In the genomic region with DNA sequence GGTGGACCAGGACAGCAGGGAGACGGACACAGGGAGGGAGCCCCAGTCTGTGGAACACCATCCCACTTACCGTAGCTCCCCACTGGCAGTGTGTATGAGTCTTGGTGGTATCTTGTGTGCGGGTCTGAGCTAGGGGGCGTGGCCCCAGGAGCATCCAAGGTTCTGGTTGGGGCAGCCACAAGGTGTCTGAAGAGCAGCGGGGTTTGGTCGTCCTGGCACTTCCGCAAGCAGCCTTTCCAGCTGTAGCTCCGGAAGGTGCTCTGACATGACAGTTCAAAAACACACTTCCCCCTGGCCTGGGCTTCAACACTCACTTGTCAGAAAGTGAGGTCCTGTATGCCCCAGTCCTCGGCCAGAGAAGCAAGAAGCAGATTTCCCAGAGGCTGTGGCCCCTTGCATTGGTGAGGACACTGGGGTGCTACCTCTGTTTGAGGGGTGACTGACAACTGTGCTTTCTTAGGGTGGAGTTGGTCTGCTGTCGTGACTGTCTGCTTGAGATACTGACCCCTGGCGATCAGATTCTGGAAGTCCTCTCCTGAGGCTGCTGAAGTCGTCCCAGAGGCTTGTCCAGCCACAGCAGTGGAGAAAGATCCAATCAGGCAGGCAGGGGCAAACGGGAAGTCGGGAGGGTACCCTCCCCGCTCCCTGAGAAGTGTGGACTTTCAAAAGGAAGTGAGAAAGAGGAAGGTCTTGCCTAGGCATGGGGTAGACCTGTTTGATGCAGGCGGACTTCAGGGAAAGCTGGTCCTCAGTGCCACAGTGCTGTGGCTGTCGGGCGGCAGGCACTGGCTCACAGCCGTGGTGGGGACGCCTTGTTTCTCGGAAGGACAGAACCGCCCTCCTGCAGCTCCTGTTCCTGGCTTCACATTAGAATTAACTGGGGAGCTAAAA, we compare ENCODE assay signal across 8 cellular contexts. TPM values are rescaled to one million over a fixed set of nuclear protein-coding genes. Genes with fewer than 3 reads are reported as not detected.
DNase-seq lines count a peak whose midpoint lies in the region; ATAC-seq and TF ChIP-seq lines count a peak whose summit lies in the region.

No MANE protein-coding gene starts in this region.

- no peaks in the 10 kb centered on the region for H3K9me3 Mint-ChIP-seq in type B pancreatic cell

- DNase-seq in GM04504 (ENCODE audit: low read depth) (peak; percentile 37), HT-29 (ENCODE audit: low spot score) (peak; percentile 63), epithelial cell of esophagus (ENCODE audit: low read depth) (peak; percentile 70), type B pancreatic cell (ENCODE audit: extremely low spot score, unreplicated experiment) (no peak), HPDE6-E6E7 (ENCODE audit: extremely low spot score) (no peak)

- no peaks in the 10 kb centered on the region for H3K9me3 ChIP-seq in mononuclear cell (ENCODE audit: low read depth, low read length)

- peak overlapping the region; percentile 22 for H3K4me3 Mint-ChIP-seq in type B pancreatic cell

- peaks cover 73% of the 10 kb centered on the region for H3K4me1 ChIP-seq in mononuclear cell (ENCODE audit: insufficient read depth, low read length)

- H3K36me3 Mint-ChIP-seq in type B pancreatic cell: peaks cover 15% of the 10 kb centered on the region

- H3K4me3 ChIP-seq in epithelial cell of esophagus (ENCODE audit: low read length) (no peak overlapping the region), mononuclear cell (ENCODE audit: low read length) (peak overlapping the region; percentile 20)

- peak; percentile 76 for ATAC-seq in GM21390 (IDR thresholded peaks at IDR 0.05; ENCODE audit: unreplicated experiment)
- ATAC-seq in activated CD4-positive, CD25-positive, alpha-beta regulatory T cell treated with anti-CD3 and anti-CD28 coated beads, Interleukin-2, amount 50 U/mL, for 24 hours: peak; percentile 75 to 81

- TF ChIP-seq CTCF in epithelial cell of esophagus (IDR thresholded peaks at IDR 0.05; ENCODE audit: insufficient read depth, low read depth, low read length, missing control alignments) (peak; percentile 77), type B pancreatic cell (conservative IDR thresholded peaks at IDR 0.05) (peak; percentile 73)

- no peaks in the 10 kb centered on the region for H3K27me3 ChIP-seq in mononuclear cell (ENCODE audit: insufficient read depth, low read length)

- peaks cover 18% of the 10 kb centered on the region for H3K27me3 Mint-ChIP-seq in type B pancreatic cell

- H3K4me1 Mint-ChIP-seq in type B pancreatic cell (ENCODE audit: unreplicated experiment): peaks cover 16% of the 10 kb centered on the region

- no peak overlapping the region for H3K27ac Mint-ChIP-seq in type B pancreatic cell

RNA-seq across cellular contexts. Expression of a gene that starts 51.4 kb away (rescaled TPM):
- total RNA-seq in HT-29 (2014; rRNA removed; shearing (Covaris generic)): 11.8 and 15.2 TPM in 2 replicates
- total RNA-seq in mononuclear cell (208 TPM), type B pancreatic cell (ENCODE audit: low replicate concordance) (14.0 and 30.2 TPM in 2 replicates)

Comparison
In these comparisons a context has a peak if more than half of its experiments do, and no peak if none do; other contexts are left out.
1. DNase-seq: peak in GM04504 (single experiment), HT-29 (single experiment) and epithelial cell of esophagus (single experiment); none in type B pancreatic cell (single experiment) and HPDE6-E6E7 (single experiment).